8 cellular contexts compared by ENCODE assay signal in the genomic region with DNA sequence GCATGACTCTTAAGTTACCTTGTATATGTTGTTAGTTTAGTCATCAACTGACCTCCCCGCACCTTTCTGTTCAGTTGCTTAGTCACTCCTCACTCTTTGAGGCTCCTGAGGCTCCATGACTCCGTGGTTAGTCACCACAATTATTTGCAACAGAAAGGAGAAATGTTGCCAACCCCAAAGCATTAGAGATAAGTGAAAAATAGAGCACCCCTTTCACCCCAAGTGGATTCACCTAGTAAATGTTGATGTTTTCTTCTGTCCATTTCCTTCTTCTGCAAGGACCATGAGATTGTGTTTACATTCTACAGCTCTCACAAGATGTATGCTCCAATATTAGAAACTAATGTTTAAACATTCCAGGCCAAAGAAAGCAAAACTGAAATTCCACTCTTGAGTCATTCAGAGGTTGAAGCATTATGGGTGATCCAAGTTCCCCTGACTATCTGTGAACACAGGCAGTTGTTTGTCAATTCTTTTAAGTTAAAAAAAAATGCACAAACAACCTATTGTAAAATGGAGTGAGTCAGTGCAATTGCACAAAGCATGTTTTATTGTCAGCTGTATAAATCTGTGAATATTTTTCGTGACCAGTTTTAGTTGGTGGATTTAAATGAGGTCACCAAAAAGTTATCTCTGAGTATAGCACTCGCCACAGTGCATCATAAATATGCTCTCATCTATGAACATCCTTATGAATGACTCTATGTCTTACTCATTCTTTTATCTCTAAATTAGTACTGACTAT.
A peak's percentile ranks its signal among the peaks of the same experiment; 100 is the strongest.
DNase-seq lines count a peak whose midpoint lies in the region; ATAC-seq and TF ChIP-seq lines count a peak whose summit lies in the region.

No MANE protein-coding gene starts in this region.

- POLR2A ChIA-PET in RWPE1 (lab: Yijun Ruan, JAX; ENCODE audit: low non-redundant PET): no interaction called here

- no peak for TF ChIP-seq CTCF in RWPE1 (conservative IDR thresholded peaks at IDR 0.05; ENCODE audit: low read depth)

- ATAC-seq in HG02763 (IDR thresholded peaks at IDR 0.05; ENCODE audit: unreplicated experiment): peak; percentile 77

- no peak overlapping the region for H3K27ac ChIP-seq in RWPE1

- DNase-seq in ELR (ENCODE audit: low read depth) (peak; percentile 82), RWPE1 (ENCODE audit: low spot score) (peak; percentile 76), iris pigment epithelial cell (ENCODE audit: low read depth) (peak; percentile 98), NCI-H2029 (lab: John Stamatoyannopoulos, UW) (no peak), C1 segment of cervical spinal cord (lab: John Stamatoyannopoulos, UW) (no peak), HuH-7 (ENCODE audit: low spot score) (no peak)
- DNase-seq in activated CD4-positive, alpha-beta T cell treated with anti-CD3 and anti-CD28 coated beads, Interleukin-2, amount 50 U/mL, for 1 hour: no peak

- CTCF ChIA-PET in RWPE1 (lab: Yijun Ruan, JAX): interaction anchor here (0.7 to 1.1 kb wide), 2 partner anchors 240 to 1239 kb away, joined by 3 to 5 read pairs; no protein-coding TSS in a partner anchor

Comparison
In these comparisons a context has a peak if more than half of its experiments do, and no peak if none do; other contexts are left out.
1. DNase-seq: peak in ELR (single experiment), RWPE1 (single experiment) and iris pigment epithelial cell (single experiment); none in NCI-H2029 (single experiment), C1 segment of cervical spinal cord (0 of 14), activated CD4-positive, alpha-beta T cell treated with anti-CD3 and anti-CD28 coated beads, Interleukin-2, amount 50 U/mL, for 1 hour (single experiment) and HuH-7 (single experiment).